ENCODE assay signal across 15 cellular contexts in genomic region chr19:1327125-1327524, GRCh38. TPM values are rescaled to one million over a fixed set of nuclear protein-coding genes. Genes with fewer than 3 reads are reported as not detected.
DNase-seq lines count a peak whose midpoint lies in the region; ATAC-seq lines count a peak whose summit lies in the region.
"Had no signal": no experiment of that assay in that cellular context is flagged by ENCODE, and none has a peak within 500 bp of the region (broad histone marks: within the 10 kb centered on the region; RNA-seq: fewer than 3 reads in every experiment).

No MANE protein-coding gene starts in this region.

- H2BK12ac ChIP-seq in neuronal stem cell (ENCODE audit: low read length): peak overlapping the region; percentile 46

- H3K36me3 ChIP-seq in NT2/D1 (ENCODE audit: insufficient read depth, insufficient read length, low read length) (no peaks in the 10 kb centered on the region), neuronal stem cell (replicated peaks in 1 of 2; ENCODE audit: control insufficient read depth in 2 of 2, insufficient read depth in 2 of 2, low read length in 2 of 2) (no peaks in the 10 kb centered on the region)
- H3K36me3 ChIP-seq: Peyer's patch had no signal

- peak; percentile 23 for ATAC-seq in activated CD8-positive, alpha-beta memory T cell treated with anti-CD3 and anti-CD28 coated beads, Interleukin-2, amount 10 ng/mL, durations not matched to agents 7 days and 5 days
- no peak for ATAC-seq in GM21619 (IDR thresholded peaks at IDR 0.05; ENCODE audit: unreplicated experiment)
- ATAC-seq: Right ventricle myocardium inferior had no signal

- no peak overlapping the region for H3K23ac ChIP-seq in neuronal stem cell (ENCODE audit: low read depth, low read length, poor library complexity)

- WGBS in neuronal stem cell (ENCODE audit: extremely low coverage in 2 of 2, insufficient read length in 2 of 2, insufficient replicate concordance in 1 of 2), 2 donors: no CpG with 5 or more reads among the region's 14 CpGs

- H3K9me3 Mint-ChIP-seq in activated CD8-positive, alpha-beta memory T cell treated with anti-CD3 and anti-CD28 coated beads, Interleukin-2, amount 10 ng/mL, durations not matched to agents 7 days and 5 days (ENCODE audit: low read depth): no peaks in the 10 kb centered on the region
- H3K9me3 Mint-ChIP-seq: CD4-positive, CD25-positive, alpha-beta regulatory T cell had no signal

- H3K27me3 ChIP-seq in NT2/D1 (ENCODE audit: insufficient read depth, insufficient read length) (no peaks in the 10 kb centered on the region), neuronal stem cell (ENCODE audit: control insufficient read depth in 3 of 3, insufficient read depth in 3 of 3, low read depth in 1 of 3, low read length in 3 of 3) (no peaks in the 10 kb centered on the region)

- H3K27ac ChIP-seq in neuronal stem cell (replicated peaks; ENCODE audit: low read length): no peak overlapping the region
- H3K27ac ChIP-seq: 22Rv1, Peyer's patch had no signal

- H3K14ac ChIP-seq in neuronal stem cell (ENCODE audit: low read length): no peak overlapping the region

- no peak overlapping the region for H2BK120ac ChIP-seq in neuronal stem cell (ENCODE audit: low read depth, low read length)

- H3K4me3 ChIP-seq in NT2/D1 (ENCODE audit: insufficient read length, low read depth) (no peak overlapping the region), neuronal stem cell (ENCODE audit: low read length in 2 of 2) (no peak overlapping the region)
- H3K4me3 ChIP-seq: Peyer's patch had no signal

- H3K4me3 Mint-ChIP-seq in activated CD8-positive, alpha-beta memory T cell treated with anti-CD3 and anti-CD28 coated beads, Interleukin-2, amount 10 ng/mL, durations not matched to agents 7 days and 5 days: no peak overlapping the region
- H3K4me3 Mint-ChIP-seq: CD4-positive, CD25-positive, alpha-beta regulatory T cell had no signal

- H3K27me3 Mint-ChIP-seq in activated CD8-positive, alpha-beta memory T cell treated with anti-CD3 and anti-CD28 coated beads, Interleukin-2, amount 10 ng/mL, durations not matched to agents 7 days and 5 days: peaks cover 27% of the 10 kb centered on the region

- peak overlapping the region; percentile 42 for H3K9ac ChIP-seq in NT2/D1 (ENCODE audit: insufficient read length, low read depth)
- H3K9ac ChIP-seq in neuronal stem cell (ENCODE audit: low read depth, low read length, poor library complexity): no peak overlapping the region

- no peaks in the 10 kb centered on the region for H3K79me1 ChIP-seq in neuronal stem cell (ENCODE audit: low read depth, low read length)

- no peak overlapping the region for H2BK15ac ChIP-seq in neuronal stem cell (ENCODE audit: low read length)

- no peak overlapping the region for H2BK5ac ChIP-seq in neuronal stem cell (ENCODE audit: low read length)

- CTCF ChIA-PET in activated CD8-positive, alpha-beta memory T cell treated with anti-CD3 and anti-CD28 coated beads, Interleukin-2, amount 10 ng/mL, durations not matched to agents 7 days and 5 days (lab: Charles Lee): no interaction called here

- H3K4me1 ChIP-seq in NT2/D1 (ENCODE audit: insufficient read depth, insufficient read length) (peaks cover 22% of the 10 kb centered on the region), neuronal stem cell (ENCODE audit: control insufficient read depth in 2 of 2, insufficient read depth in 1 of 2, low read depth in 1 of 2, low read length in 2 of 2) (peaks cover 9 to 10% of the 10 kb centered on the region in 2 donors)

- no peak overlapping the region for H3K4ac ChIP-seq in neuronal stem cell (ENCODE audit: low read length)

- DNase-seq in activated CD8-positive, alpha-beta memory T cell treated with anti-CD3 and anti-CD28 coated beads, Interleukin-2, amount 10 ng/mL, durations not matched to agents 7 days and 5 days: no peak
- no peak for DNase-seq in activated CD8-positive, alpha-beta memory T cell treated with anti-CD3 and anti-CD28 coated beads, Interleukin-2, amount 50 U/mL, for 48 hours
- DNase-seq in NT2/D1 (ENCODE audit: low read depth, low spot score) (no peak), neuronal stem cell (ENCODE audit: low spot score) (no peak)
- DNase-seq in effector CD8-positive, alpha-beta T cell (lab: John Stamatoyannopoulos, UW): no peak
- DNase-seq: CD4-positive, CD25-positive, alpha-beta regulatory T cell; COR-L47; NCI-H1436; NCI-H2029; NCI-H526; Peyer's patch had no signal

- no peak overlapping the region for H3K27ac Mint-ChIP-seq in activated CD8-positive, alpha-beta memory T cell treated with anti-CD3 and anti-CD28 coated beads, Interleukin-2, amount 10 ng/mL, durations not matched to agents 7 days and 5 days
- H3K27ac Mint-ChIP-seq: CD4-positive, CD25-positive, alpha-beta regulatory T cell had no signal

- no peaks in the 10 kb centered on the region for H3K4me1 Mint-ChIP-seq in activated CD8-positive, alpha-beta memory T cell treated with anti-CD3 and anti-CD28 coated beads, Interleukin-2, amount 10 ng/mL, durations not matched to agents 7 days and 5 days

- H3K18ac ChIP-seq in neuronal stem cell (ENCODE audit: low read length): peak overlapping the region; percentile 71

- H3K36me3 Mint-ChIP-seq in activated CD8-positive, alpha-beta memory T cell treated with anti-CD3 and anti-CD28 coated beads, Interleukin-2, amount 10 ng/mL, durations not matched to agents 7 days and 5 days: no peaks in the 10 kb centered on the region
- H3K36me3 Mint-ChIP-seq: CD4-positive, CD25-positive, alpha-beta regulatory T cell had no signal

- H4K91ac ChIP-seq in neuronal stem cell (ENCODE audit: low read depth, low read length, poor library complexity): no peak overlapping the region

- no peak overlapping the region for H3K4me2 ChIP-seq in neuronal stem cell (ENCODE audit: insufficient read depth, low read length, poor library complexity, severe bottlenecking)

- no peaks in the 10 kb centered on the region for H3K9me3 ChIP-seq in NT2/D1 (ENCODE audit: insufficient read depth, low read length)
- no peaks in the 10 kb centered on the region for H3K9me3 ChIP-seq in neuronal stem cell (replicated peaks in 1 of 2; ENCODE audit: control insufficient read depth in 2 of 2, insufficient read depth in 1 of 2, low read depth in 1 of 2, low read length in 2 of 2)
- H3K9me3 ChIP-seq: Peyer's patch had no signal

- peak overlapping the region; percentile 5 for H2AK5ac ChIP-seq in neuronal stem cell (ENCODE audit: low read depth, low read length)

- H2AFZ ChIP-seq in neuronal stem cell (ENCODE audit: low read length): no peak overlapping the region

- no peak overlapping the region for H4K8ac ChIP-seq in neuronal stem cell (ENCODE audit: low read depth, low read length)

RNA-seq across cellular contexts. Expression of gene EFNA2, which starts 41.5 kb away (rescaled TPM):
- not detected for total RNA-seq in activated CD8-positive, alpha-beta memory T cell treated with anti-CD3 and anti-CD28 coated beads, Interleukin-2, amount 10 ng/mL, durations not matched to agents 7 days and 5 days
- 41.4 TPM for polyA plus RNA-seq in neuronal stem cell (2013, experiment 1 of 2)
- 40.6 TPM for polyA plus RNA-seq in neuronal stem cell (2013, experiment 2 of 2)
- total RNA-seq: CD4-positive, CD25-positive, alpha-beta regulatory T cell; M059J; Right ventricle myocardium inferior had no signal
- polyA plus RNA-seq: CD4-positive, CD25-positive, alpha-beta regulatory T cell had no signal

RNA-seq across cellular contexts. Expression of gene FAM174C, which starts 51.8 kb away (rescaled TPM):
- 10 to 100 TPM; 54.7 to 60.3 TPM for total RNA-seq in activated CD8-positive, alpha-beta memory T cell treated with anti-CD3 and anti-CD28 coated beads, Interleukin-2, amount 10 ng/mL, durations not matched to agents 7 days and 5 days
- polyA plus RNA-seq in neuronal stem cell (2013, experiment 1 of 2): 23.8 TPM
- 24.1 TPM for polyA plus RNA-seq in neuronal stem cell (2013, experiment 2 of 2)

RNA-seq across cellular contexts. Expression of gene NDUFS7, which starts 56.6 kb away (rescaled TPM):
- total RNA-seq in activated CD8-positive, alpha-beta memory T cell treated with anti-CD3 and anti-CD28 coated beads, Interleukin-2, amount 10 ng/mL, durations not matched to agents 7 days and 5 days: 100 to 1,000 TPM; 124 to 135 TPM
- 61.9 TPM for polyA plus RNA-seq in neuronal stem cell (2013, experiment 1 of 2)
- polyA plus RNA-seq in neuronal stem cell (2013, experiment 2 of 2): 60.2 TPM

RNA-seq across cellular contexts. Expression of gene CIRBP, which starts 58.0 kb away (rescaled TPM):
- 100 to 1,000 TPM; 189 to 210 TPM for total RNA-seq in activated CD8-positive, alpha-beta memory T cell treated with anti-CD3 and anti-CD28 coated beads, Interleukin-2, amount 10 ng/mL, durations not matched to agents 7 days and 5 days
- 218 TPM for polyA plus RNA-seq in neuronal stem cell (2013, experiment 1 of 2)
- polyA plus RNA-seq in neuronal stem cell (2013, experiment 2 of 2): 217 TPM
